15 cellular contexts compared by ENCODE assay signal in the genomic region with DNA sequence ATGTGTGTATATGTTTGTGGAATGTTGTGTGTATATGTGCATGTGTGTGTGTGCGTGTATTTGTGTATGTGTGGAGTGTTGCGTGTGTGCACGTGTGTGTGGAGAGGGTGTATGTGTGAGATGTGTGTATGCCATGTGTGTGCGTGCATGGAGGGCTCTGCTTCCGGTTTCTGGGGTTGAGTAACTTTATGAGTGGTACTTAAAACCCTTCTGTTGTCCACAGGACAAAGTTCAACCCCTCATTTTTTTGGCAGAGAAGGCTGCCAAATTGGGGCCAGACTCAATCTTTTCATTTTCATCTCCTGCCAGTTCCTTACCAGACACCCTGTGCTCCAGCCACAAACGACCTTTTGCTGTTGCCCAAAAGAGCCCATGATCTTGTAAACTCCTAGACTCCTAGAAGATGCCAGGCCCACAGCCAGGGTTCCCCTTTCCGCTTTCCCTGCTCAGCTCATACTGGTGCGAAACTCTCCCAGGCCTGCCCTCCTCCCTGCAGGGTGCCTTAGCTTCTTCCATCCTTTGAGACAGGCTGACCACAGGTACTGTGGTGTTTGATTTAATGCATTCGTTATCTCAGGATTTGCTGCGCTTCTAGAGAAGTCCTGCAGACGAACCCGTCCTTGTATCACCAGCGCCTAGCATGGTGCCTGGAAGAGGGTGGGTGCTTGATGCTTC.
A peak's percentile ranks its signal among the peaks of the same experiment; 100 is the strongest.
DNase-seq lines count a peak whose midpoint lies in the region; ATAC-seq and TF ChIP-seq lines count a peak whose summit lies in the region.
"Had no signal": no experiment of that assay in that cellular context is flagged by ENCODE, and none has a peak within 500 bp of the region (broad histone marks: within the 10 kb centered on the region; RNA-seq: fewer than 3 reads in every experiment).

No MANE protein-coding gene starts in this region.

- no peak for ATAC-seq in CD8-positive, alpha-beta T cell
- ATAC-seq in naive thymus-derived CD8-positive, alpha-beta T cell, result no peak
- no peak for ATAC-seq in GM21390 (IDR thresholded peaks at IDR 0.05; ENCODE audit: unreplicated experiment)

- H3K9me3 Mint-ChIP-seq in CD8-positive, alpha-beta T cell, result no peaks in the 10 kb centered on the region
- H3K9me3 Mint-ChIP-seq in naive thymus-derived CD8-positive, alpha-beta T cell, result no peaks in the 10 kb centered on the region
- H3K9me3 Mint-ChIP-seq: activated CD4-positive, alpha-beta T cell treated with anti-CD3 and anti-CD28 coated beads, Interleukin-2, amount 10 ng/mL, durations not matched to agents 24 days and 14 days had no signal

- no peak overlapping the region for H3K4me3 ChIP-seq in CD8-positive, alpha-beta T cell (ENCODE audit: low read depth, low read length)
- H3K4me3 ChIP-seq: esophagus squamous epithelium, SK-N-MC, skin epidermis had no signal

- peaks cover 5% of the 10 kb centered on the region for H3K4me1 ChIP-seq in CD8-positive, alpha-beta T cell (ENCODE audit: insufficient read depth, low read length)

- POLR2A ChIA-PET in CD8-positive, alpha-beta T cell (lab: Charles Lee), result no interaction called here
- POLR2A ChIA-PET in naive thymus-derived CD8-positive, alpha-beta T cell (lab: Charles Lee), result no interaction called here

- no peaks in the 10 kb centered on the region for H3K9me3 ChIP-seq in CD8-positive, alpha-beta T cell (ENCODE audit: low read length)
- H3K9me3 ChIP-seq: esophagus squamous epithelium had no signal

- H3K4me1 Mint-ChIP-seq in CD8-positive, alpha-beta T cell (ENCODE audit: low read depth), result peaks cover 50% of the 10 kb centered on the region
- H3K4me1 Mint-ChIP-seq in naive thymus-derived CD8-positive, alpha-beta T cell, result peaks cover 33 to 75% (median 69%) of the 10 kb centered on the region in 4 donors

- H3K36me3 Mint-ChIP-seq in CD8-positive, alpha-beta T cell, result peaks cover 3% of the 10 kb centered on the region
- no peaks in the 10 kb centered on the region for H3K36me3 Mint-ChIP-seq in naive thymus-derived CD8-positive, alpha-beta T cell

- H3K27ac Mint-ChIP-seq in CD8-positive, alpha-beta T cell, result peak overlapping the region; percentile 42
- peak overlapping the region in 6 of 10 donors; percentile 3 to 53 (median 36) for H3K27ac Mint-ChIP-seq in naive thymus-derived CD8-positive, alpha-beta T cell

- CTCF ChIA-PET in CD8-positive, alpha-beta T cell (lab: Charles Lee), result interaction anchor here (2.2 kb wide), 1 partner anchor 141 kb away, joined by 4 read pairs; no protein-coding TSS in a partner anchor

- H3K27ac ChIP-seq in CD8-positive, alpha-beta T cell (ENCODE audit: low read depth, low read length), result no peak overlapping the region
- H3K27ac ChIP-seq: C4-2B, SK-N-MC, skin epidermis had no signal

- DNase-seq in CD8-positive, alpha-beta T cell, result no peak
- DNase-seq in HuH-7 (ENCODE audit: low spot score) (peak; percentile 58), astrocyte of the hippocampus (ENCODE audit: low read depth, low spot score) (peak; percentile 38), AG08395 (ENCODE audit: low spot score) (no peak), NCI-H1092 treated with DMSO at 0.1 percent for 48 hours (lab: John Stamatoyannopoulos, UW) (no peak), NCI-H146 treated with DMSO at 0.1 percent for 48 hours (lab: John Stamatoyannopoulos, UW; ENCODE audit: unreplicated experiment) (no peak)
- DNase-seq in naive thymus-derived CD8-positive, alpha-beta T cell, result no peak
- DNase-seq: activated CD4-positive, alpha-beta T cell treated with anti-CD3 and anti-CD28 coated beads, Interleukin-2, amount 10 ng/mL, durations not matched to agents 24 days and 14 days; cerebellar nuclear complex; esophagus squamous epithelium; NCI-H524 treated with DMSO at 0.1 percent for 48 hours had no signal

- H3K27me3 ChIP-seq in CD8-positive, alpha-beta T cell (ENCODE audit: insufficient read depth, low read length), result no peaks in the 10 kb centered on the region
- H3K27me3 ChIP-seq: esophagus squamous epithelium had no signal

- no peak for TF ChIP-seq CTCF in CD8-positive, alpha-beta T cell (IDR thresholded peaks at IDR 0.05)

- H3K36me3 ChIP-seq in CD8-positive, alpha-beta T cell (ENCODE audit: insufficient read depth, low read length), result no peaks in the 10 kb centered on the region
- H3K36me3 ChIP-seq: esophagus squamous epithelium had no signal

- no peaks in the 10 kb centered on the region for H3K27me3 Mint-ChIP-seq in CD8-positive, alpha-beta T cell (ENCODE audit: low read depth)
- no peaks in the 10 kb centered on the region for H3K27me3 Mint-ChIP-seq in naive thymus-derived CD8-positive, alpha-beta T cell
- H3K27me3 Mint-ChIP-seq: activated CD4-positive, alpha-beta T cell treated with anti-CD3 and anti-CD28 coated beads, Interleukin-2, amount 10 ng/mL, durations not matched to agents 24 days and 14 days had no signal

- H3K4me3 Mint-ChIP-seq in CD8-positive, alpha-beta T cell, result no peak overlapping the region
- peak overlapping the region in 2 of 10 donors; percentile 0 to 30 for H3K4me3 Mint-ChIP-seq in naive thymus-derived CD8-positive, alpha-beta T cell
- H3K4me3 Mint-ChIP-seq: activated CD4-positive, alpha-beta T cell treated with anti-CD3 and anti-CD28 coated beads, Interleukin-2, amount 10 ng/mL, durations not matched to agents 24 days and 14 days had no signal

- intact Hi-C loops in CD8-positive, alpha-beta T cell (cut with DNase I, micrococcal nuclease), result no loop called here

Comparison
In these comparisons a context has a peak if more than half of its experiments do, and no peak if none do; other contexts are left out.
1. DNase-seq: peak in HuH-7 (single experiment) and astrocyte of the hippocampus (single experiment); none in CD8-positive, alpha-beta T cell (0 of 7), naive thymus-derived CD8-positive, alpha-beta T cell (0 of 10), AG08395 (single experiment), NCI-H1092 treated with DMSO at 0.1 percent for 48 hours (single experiment) and NCI-H146 treated with DMSO at 0.1 percent for 48 hours (single experiment).